Comparison of ENCODE assay signal across 8 cellular contexts in the genomic region with DNA sequence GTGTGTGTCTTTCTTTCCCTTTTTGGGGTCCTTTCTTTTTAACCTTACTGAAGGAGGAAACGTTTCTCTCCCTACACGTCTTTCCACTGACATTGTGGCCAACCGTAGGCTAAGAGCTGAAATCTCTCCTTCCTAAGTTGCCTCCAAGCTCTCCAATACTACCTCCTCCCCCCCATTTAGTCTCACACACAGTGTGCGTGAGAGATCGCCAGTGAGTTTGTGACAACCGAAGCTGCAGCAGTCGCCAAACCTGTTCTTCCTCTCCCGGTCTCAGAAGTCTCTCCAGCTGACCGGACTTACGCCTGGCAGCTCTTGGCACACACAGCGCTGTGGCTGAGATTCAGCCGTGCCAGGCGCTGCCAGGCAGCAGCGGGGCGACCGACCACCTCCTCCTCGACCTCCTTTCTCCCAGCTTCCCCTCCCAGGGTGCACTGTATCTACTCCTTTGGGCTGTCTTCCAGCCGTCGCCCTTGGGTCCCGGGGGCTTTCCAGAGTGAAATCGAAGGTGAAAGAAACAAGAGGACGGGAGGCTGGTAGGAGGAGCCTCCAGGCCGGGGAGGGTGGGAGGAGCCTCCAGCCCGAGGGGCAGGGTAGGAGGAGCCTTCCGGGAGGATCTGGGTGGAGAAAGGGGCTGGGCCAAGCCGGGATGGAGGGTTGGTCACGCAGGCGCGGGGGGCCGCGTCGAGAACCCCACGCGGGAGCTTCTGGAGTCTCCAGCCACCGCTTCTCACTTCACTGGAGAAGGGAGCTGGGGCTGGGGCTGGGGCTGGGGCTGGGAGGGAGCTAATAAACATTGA. TPM values are rescaled to one million over a fixed set of nuclear protein-coding genes. Genes with fewer than 3 reads are reported as not detected.
A peak's percentile ranks its signal among the peaks of the same experiment; 100 is the strongest.
DNase-seq lines count a peak whose midpoint lies in the region; ATAC-seq and TF ChIP-seq lines count a peak whose summit lies in the region.

A gene (plus strand): TSS at position 684 of the 797 bp plus-strand sequence.

- H4K20me1 ChIP-seq in hepatocyte (ENCODE audit: insufficient read depth, poor library complexity, severe bottlenecking), result no peaks in the 10 kb centered on the region

- peak; percentile 62 for ATAC-seq in GM18508 (IDR thresholded peaks at IDR 0.05; ENCODE audit: insufficient read depth, unreplicated experiment)
- ATAC-seq in HG02970 (IDR thresholded peaks at IDR 0.05; ENCODE audit: low FRiP score, unreplicated experiment), result peak; percentile 93

- TF ChIP-seq CTCF in astrocyte of the spinal cord (IDR thresholded peaks at IDR 0.05; ENCODE audit: low read depth, low read length) (no peak), hepatocyte (IDR thresholded peaks at IDR 0.05; ENCODE audit: poor library complexity) (no peak)

- H3K27me3 ChIP-seq in hepatocyte, result no peaks in the 10 kb centered on the region

- H3K9me3 ChIP-seq in hepatocyte (ENCODE audit: low read depth), result no peaks in the 10 kb centered on the region

- no peaks in the 10 kb centered on the region for H3K36me3 ChIP-seq in hepatocyte (replicated peaks; ENCODE audit: insufficient read depth, low read depth)

- H3K4me3 ChIP-seq in astrocyte of the spinal cord (ENCODE audit: low read depth, low read length), result peak within 1 kb of the TSS; percentile 91
- peak within 1 kb of the TSS; percentile 79 for H3K4me3 ChIP-seq in hepatocyte

- peak within 1 kb of the TSS; percentile 87 for H3K4me2 ChIP-seq in hepatocyte

- no peaks in the 10 kb centered on the region for H3K9me2 ChIP-seq in hepatocyte (replicated peaks; ENCODE audit: insufficient read depth)

- in situ Hi-C loops in astrocyte of the spinal cord (cut with HindIII; ENCODE audit: low sequenced_read_pairs), result no loop called here

- H3K27ac ChIP-seq in hepatocyte, result peak within 1 kb of the TSS; percentile 97

- peaks cover 16% of the 10 kb centered on the region for H3K4me1 ChIP-seq in hepatocyte (ENCODE audit: insufficient read depth)

- peaks cover 6% of the 10 kb centered on the region for H3K79me2 ChIP-seq in hepatocyte

- peak within 1 kb of the TSS; percentile 94 for H2AFZ ChIP-seq in hepatocyte

- DNase-seq in NCI-H187 treated with DMSO at 0.1 percent for 48 hours (lab: John Stamatoyannopoulos, UW) (peak; percentile 67), T1000 (lab: John Stamatoyannopoulos, UW) (peak; percentile 91), astrocyte of the spinal cord (ENCODE audit: low read depth, low spot score) (peak; percentile 94), hepatocyte (ENCODE audit: low spot score) (peak; percentile 97), retina (peak; percentile 97)
- no peak for DNase-seq in NK-92 treated with Interleukin-12 subunit alpha and Interleukin-12 subunit beta, amount 100 ng/mL, for 24 hours (lab: John Stamatoyannopoulos, UW)

- 2% methylated on average over 28 of the region's 35 CpGs for WGBS in hepatocyte (ENCODE audit: low lambda C conversion rate, missing lambda C conversion rate)

RNA-seq across cellular contexts. Expression of the gene that starts here (rescaled TPM):
- 11.4 and 12.0 TPM in 2 replicates for total RNA-seq in hepatocyte
- polyA plus RNA-seq in hepatocyte, result 1.5 and 1.7 TPM in 2 replicates
